Comparison of ENCODE assay signal across 25 cellular contexts in genomic region chr14:32100175-32100574, GRCh38.
"Had no signal": no experiment of that assay in that cellular context is flagged by ENCODE, and none has a peak within 500 bp of the region (broad histone marks: within the 10 kb centered on the region; RNA-seq: fewer than 3 reads in every experiment).

No MANE protein-coding gene starts in this region.

- H3K27me3 ChIP-seq: left lung, ovary, right atrium auricular region, tibial nerve, uterus had no signal

- H3K27ac Mint-ChIP-seq: immature natural killer cell; mesothelial cell of epicardium; natural killer cell treated with Interleukin-12 subunit alpha and Interleukin-12 subunit beta and Interleukin-15 and Interleukin-18, amount 100 ng/mL, for 72 hours; progenitor cell of endocrine pancreas; stimulated activated naive CD8-positive, alpha-beta T cell treated with anti-CD3 and anti-CD28 coated beads, Interleukin-15, Interleukin-2, amounts not matched to agents 100 ng/mL and 50 ng/mL, for 24 hours; type B pancreatic cell had no signal

- H3K9me3 Mint-ChIP-seq: immature natural killer cell; mesothelial cell of epicardium; naive B cell; natural killer cell treated with Interleukin-12 subunit alpha and Interleukin-12 subunit beta and Interleukin-15 and Interleukin-18, amount 100 ng/mL, for 72 hours; stimulated activated naive CD8-positive, alpha-beta T cell treated with anti-CD3 and anti-CD28 coated beads, Interleukin-15, Interleukin-2, amounts not matched to agents 100 ng/mL and 50 ng/mL, for 24 hours; type B pancreatic cell had no signal

- DNase-seq: hypothalamus; immature natural killer cell; kidney; left colon; left lung; lower lobe of right lung; mammary epithelial cell; mesendoderm; naive B cell; ovary; stimulated activated CD4-positive, alpha-beta T cell treated with anti-CD3 and anti-CD28 coated beads, Interleukin-12 subunit alpha, Interleukin-12 subunit beta, amount 100 ng/mL, for 4 hours; stimulated activated CD4-positive, alpha-beta T cell treated with anti-CD3 and anti-CD28 coated beads, Interleukin-15, amount 100 ng/mL, for 24 hours; stimulated activated CD4-positive, alpha-beta T cell treated with anti-CD3 and anti-CD28 coated beads, Interleukin-2, amount 100 ng/mL, for 24 hours; stimulated activated CD4-positive, alpha-beta T cell treated with anti-CD3 and anti-CD28 coated beads, Interleukin-4, amount 100 ng/mL, for 1 hour; stimulated activated naive CD4-positive, alpha-beta T cell; uterus had no signal

- H3K4me3 ChIP-seq: left lung, lower lobe of right lung, ovary, right atrium auricular region, skin epidermis, tibial nerve, uterus had no signal

- H3K27ac ChIP-seq: left lung, lower lobe of right lung, ovary, right atrium auricular region, skin epidermis, tibial nerve, uterus had no signal

- H3K9me3 ChIP-seq: left lung, lower lobe of right lung, ovary, right atrium auricular region, tibial nerve, uterus had no signal

- H3K36me3 Mint-ChIP-seq: immature natural killer cell; naive B cell; natural killer cell treated with Interleukin-12 subunit alpha and Interleukin-12 subunit beta and Interleukin-15 and Interleukin-18, amount 100 ng/mL, for 72 hours had no signal

- H3K4me1 ChIP-seq: uterus had no signal

- H3K4me3 Mint-ChIP-seq: immature natural killer cell; mesothelial cell of epicardium; naive B cell; natural killer cell treated with Interleukin-12 subunit alpha and Interleukin-12 subunit beta and Interleukin-15 and Interleukin-18, amount 100 ng/mL, for 72 hours; stimulated activated naive CD8-positive, alpha-beta T cell treated with anti-CD3 and anti-CD28 coated beads, Interleukin-15, Interleukin-2, amounts not matched to agents 100 ng/mL and 50 ng/mL, for 24 hours; type B pancreatic cell had no signal

- H3K36me3 ChIP-seq: ovary, tibial nerve, uterus had no signal

- H3K27me3 Mint-ChIP-seq: naive B cell; natural killer cell treated with Interleukin-12 subunit alpha and Interleukin-12 subunit beta and Interleukin-15 and Interleukin-18, amount 100 ng/mL, for 72 hours; progenitor cell of endocrine pancreas; stimulated activated naive CD8-positive, alpha-beta T cell treated with anti-CD3 and anti-CD28 coated beads, Interleukin-15, Interleukin-2, amounts not matched to agents 100 ng/mL and 50 ng/mL, for 24 hours; type B pancreatic cell had no signal

- ATAC-seq: left colon; left lung; lower lobe of right lung; natural killer cell treated with Interleukin-12 subunit alpha and Interleukin-12 subunit beta and Interleukin-15 and Interleukin-18, amount 100 ng/mL, for 72 hours; sciatic nerve had no signal
